11 cellular contexts compared by ENCODE assay signal in the genomic region with DNA sequence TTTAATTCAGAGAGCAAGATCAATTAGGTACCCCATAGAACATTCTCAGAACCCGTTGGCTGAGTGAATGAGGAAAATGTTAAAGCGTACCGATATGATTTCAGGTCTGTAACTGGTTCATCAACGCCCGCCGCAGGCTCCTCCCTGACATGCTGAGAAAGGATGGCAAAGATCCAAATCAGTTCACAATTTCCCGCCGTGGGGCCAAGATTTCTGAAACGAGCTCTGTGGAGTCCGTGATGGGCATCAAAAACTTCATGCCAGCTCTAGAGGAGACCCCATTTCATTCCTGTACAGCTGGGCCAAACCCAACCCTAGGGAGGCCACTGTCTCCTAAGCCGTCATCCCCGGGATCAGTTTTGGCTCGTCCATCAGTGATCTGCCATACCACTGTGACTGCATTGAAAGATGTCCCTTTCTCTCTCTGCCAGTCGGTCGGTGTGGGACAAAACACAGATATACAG. TPM values are rescaled to one million over a fixed set of nuclear protein-coding genes. Genes with fewer than 3 reads are reported as not detected.
DNase-seq lines count a peak whose midpoint lies in the region; ATAC-seq, FAIRE-seq and TF ChIP-seq lines count a peak whose summit lies in the region.
"Had no signal": no experiment of that assay in that cellular context is flagged by ENCODE, and none has a peak within 500 bp of the region (broad histone marks: within the 10 kb centered on the region; RNA-seq: fewer than 3 reads in every experiment).

No MANE protein-coding gene starts in this region.

- no peak overlapping the region for H3K4me3 Mint-ChIP-seq in activated CD4-positive, alpha-beta T cell treated with anti-CD3 and anti-CD28 coated beads for 36 hours
- no peak overlapping the region for H3K4me3 Mint-ChIP-seq in T-cell

- H3K79me2 ChIP-seq in smooth muscle cell (ENCODE audit: low read depth), result peaks cover 72% of the 10 kb centered on the region

- TF ChIP-seq CTCF in kidney (IDR thresholded peaks at IDR 0.05; ENCODE audit: borderline replicate concordance, extremely low read depth, insufficient read depth) (no peak), smooth muscle cell (IDR thresholded peaks at IDR 0.05; ENCODE audit: borderline replicate concordance, insufficient read depth, poor library complexity, severe bottlenecking) (no peak), testis (IDR thresholded peaks at IDR 0.05) (no peak)

- H3K4me2 ChIP-seq in smooth muscle cell, result no peak overlapping the region

- peaks cover 58% of the 10 kb centered on the region for H3F3A ChIP-seq in smooth muscle cell (ENCODE audit: low read depth)

- ATAC-seq in activated CD4-positive, alpha-beta T cell treated with anti-CD3 and anti-CD28 coated beads for 36 hours, result no peak
- no peak for ATAC-seq in T-cell (replicated peaks in 1 of 4)

- peaks cover 74% of the 10 kb centered on the region for H3K4me1 Mint-ChIP-seq in activated CD4-positive, alpha-beta T cell treated with anti-CD3 and anti-CD28 coated beads for 36 hours
- peaks cover 47 to 74% (median 72%) of the 10 kb centered on the region in 3 donors for H3K4me1 Mint-ChIP-seq in T-cell

- H3K36me3 ChIP-seq in kidney (ENCODE audit: control insufficient read depth in 1 of 2, insufficient read depth in 2 of 2, low read length in 2 of 2) (peaks cover 6 to 9% of the 10 kb centered on the region in 2 donors), smooth muscle cell (ENCODE audit: low read depth) (peaks cover 5% of the 10 kb centered on the region), testis (ENCODE audit: low read depth, missing control alignments) (no peaks in the 10 kb centered on the region)

- peaks cover 8% of the 10 kb centered on the region for H3K9me3 Mint-ChIP-seq in activated CD4-positive, alpha-beta T cell treated with anti-CD3 and anti-CD28 coated beads for 36 hours (ENCODE audit: low read depth)
- H3K9me3 Mint-ChIP-seq in T-cell, result peaks cover 0 to 14% (median 4%) of the 10 kb centered on the region in 3 donors

- no peak for DNase-seq in activated CD4-positive, alpha-beta T cell treated with anti-CD3 and anti-CD28 coated beads for 36 hours
- no peak for DNase-seq in activated CD4-positive, alpha-beta T cell treated with anti-CD3 and anti-CD28 coated beads, Interleukin-2, amount 50 U/mL, for 1 hour
- no peak for DNase-seq in T-cell
- peak; percentile 66 for DNase-seq in kidney
- no peak for DNase-seq in smooth muscle cell (lab: John Stamatoyannopoulos, UW; ENCODE audit: unreplicated experiment)
- DNase-seq in NOMO-1 treated with dmso at 0.1 percent for 144 hours (lab: John Stamatoyannopoulos, UW; ENCODE audit: unreplicated experiment), result no peak
- no peak for DNase-seq in testis
- DNase-seq in stimulated activated CD4-positive, alpha-beta T cell treated with anti-CD3 and anti-CD28 coated beads, Interleukin-15, amount 100 ng/mL, for 24 hours, result no peak
- DNase-seq: foreskin melanocyte, GM23248, retina had no signal

- peak overlapping the region; percentile 73 to 78 for H3K27ac ChIP-seq in kidney (ENCODE audit: low read depth in 2 of 2, low read length in 2 of 2)
- peak overlapping the region; percentile 99 for H3K27ac ChIP-seq in smooth muscle cell (ENCODE audit: low read depth)
- H3K27ac ChIP-seq in testis, result no peak overlapping the region

- CTCF ChIA-PET in activated CD4-positive, alpha-beta T cell treated with anti-CD3 and anti-CD28 coated beads for 36 hours (lab: Charles Lee), result interaction anchor here (0.8 to 3.6 kb wide), 6 partner anchors 10 to 209 kb away, joined by 3 to 17 read pairs (median 5); no protein-coding TSS in a partner anchor
- CTCF ChIA-PET in T-cell (lab: Charles Lee), result interaction anchor here (0.6 to 2.3 kb wide), 8 partner anchors 9 to 160 kb away, joined by 3 to 20 read pairs (median 4); no protein-coding TSS in a partner anchor

- POLR2A ChIA-PET in activated CD4-positive, alpha-beta T cell treated with anti-CD3 and anti-CD28 coated beads for 36 hours (lab: Charles Lee), result interaction anchor here (2.8 kb wide), 1 partner anchor 9 kb away, joined by 17 read pairs; no protein-coding TSS in a partner anchor
- POLR2A ChIA-PET in T-cell (lab: Charles Lee), result interaction anchor here (0.6 to 2.4 kb wide), 2 partner anchors 9 kb away, joined by 3 to 15 read pairs; no protein-coding TSS in a partner anchor

- peak overlapping the region; percentile 8 for H3K27ac Mint-ChIP-seq in activated CD4-positive, alpha-beta T cell treated with anti-CD3 and anti-CD28 coated beads for 36 hours
- peak overlapping the region; percentile 71 to 89 for H3K27ac Mint-ChIP-seq in T-cell

- intact Hi-C loops in activated CD4-positive, alpha-beta T cell treated with anti-CD3 and anti-CD28 coated beads for 36 hours (cut with DNase I, micrococcal nuclease), result no loop called here
- intact Hi-C loops in kidney (cut with DNase I), result loop anchor here (10.0 kb wide), 2 partner anchors 138 to 182 kb away; no protein-coding TSS in a partner anchor
- intact Hi-C loops in testis (cut with DNase I; ENCODE audit: low total_unique reads), result no loop called here

- H3K27me3 Mint-ChIP-seq in activated CD4-positive, alpha-beta T cell treated with anti-CD3 and anti-CD28 coated beads for 36 hours, result no peaks in the 10 kb centered on the region
- H3K27me3 Mint-ChIP-seq in T-cell, result no peaks in the 10 kb centered on the region

- H3K9ac ChIP-seq in kidney (ENCODE audit: low read length in 2 of 2) (peak overlapping the region in 1 of 2 donors; percentile 42), smooth muscle cell (ENCODE audit: low read depth) (no peak overlapping the region)
- H3K9ac ChIP-seq: GM23248 had no signal

- no peak for FAIRE-seq in kidney (lab: Jason Lieb, UNC)

- peak overlapping the region; percentile 50 to 94 for H3K4me3 ChIP-seq in kidney (ENCODE audit: low read length in 2 of 2)
- no peak overlapping the region for H3K4me3 ChIP-seq in smooth muscle cell
- no peak overlapping the region for H3K4me3 ChIP-seq in testis
- H3K4me3 ChIP-seq: GM23248 had no signal

- no peak overlapping the region for H2AFZ ChIP-seq in smooth muscle cell (ENCODE audit: low read depth)
- H2AFZ ChIP-seq: GM23248 had no signal

- H3K9me3 ChIP-seq in kidney (ENCODE audit: control insufficient read depth in 1 of 2, low read length in 2 of 2), result no peaks in the 10 kb centered on the region
- no peaks in the 10 kb centered on the region for H3K9me3 ChIP-seq in smooth muscle cell (replicated peaks; ENCODE audit: low read depth)
- H3K9me3 ChIP-seq in testis, result no peaks in the 10 kb centered on the region

- H3K4me1 ChIP-seq in kidney (ENCODE audit: control insufficient read depth in 1 of 2, insufficient read depth in 1 of 2, low read depth in 1 of 2, low read length in 2 of 2) (peaks cover 14 to 21% of the 10 kb centered on the region in 2 donors), smooth muscle cell (ENCODE audit: low read depth) (peaks cover 62% of the 10 kb centered on the region), testis (peaks cover 21% of the 10 kb centered on the region)

- TF ChIP-seq POLR2A in testis (IDR thresholded peaks at IDR 0.05), result no peak

- 87% methylated on average over 15 of the region's 15 CpGs for WGBS in smooth muscle cell (ENCODE audit: low lambda C conversion rate)
- WGBS in testis, 2 donors, result 85 to 86% methylated on average over 15 of the region's 15 CpGs

- H4K20me1 ChIP-seq in smooth muscle cell (ENCODE audit: low read depth), result peaks cover 69% of the 10 kb centered on the region

- peaks cover 63% of the 10 kb centered on the region for H3K36me3 Mint-ChIP-seq in activated CD4-positive, alpha-beta T cell treated with anti-CD3 and anti-CD28 coated beads for 36 hours (ENCODE audit: low read depth)
- H3K36me3 Mint-ChIP-seq in T-cell, result peaks cover 46% of the 10 kb centered on the region

- H3K27me3 ChIP-seq in smooth muscle cell (ENCODE audit: low read depth), result no peaks in the 10 kb centered on the region
- no peaks in the 10 kb centered on the region for H3K27me3 ChIP-seq in testis

RNA-seq across cellular contexts. Expression of gene TGIF1, which starts 7.3 kb away (rescaled TPM):
- 10 to 100 TPM; 42.7 to 46.3 TPM for total RNA-seq in activated CD4-positive, alpha-beta T cell treated with anti-CD3 and anti-CD28 coated beads for 36 hours
- 10 to 100 TPM; 40.5 to 90.5 (median 81.8) TPM for total RNA-seq in T-cell
- 93.8 TPM for total RNA-seq in kidney
- polyA plus RNA-seq in kidney (ENCODE audit: insufficient read depth, low read depth, low replicate concordance), result 38.5 TPM
- total RNA-seq in smooth muscle cell, result 143 and 165 TPM in 2 replicates
- polyA plus RNA-seq in smooth muscle cell, result 96.7 and 127 TPM in 2 replicates
- 100 to 1,000 TPM in 1 of 2 donors, 10 to 100 TPM in 1; 66.6 to 117 TPM for total RNA-seq in testis
- 56.1 TPM for polyA plus RNA-seq in testis (ENCODE audit: insufficient read depth, low read depth, low replicate concordance)

Comparison
In these comparisons a context has a peak if more than half of its experiments do, and no peak if none do; other contexts are left out.
1. H3K27ac ChIP-seq: peak in kidney (2 of 2) and smooth muscle cell (single experiment); none in testis (0 of 2).
2. H3K4me3 ChIP-seq: peak in kidney (2 of 2); none in smooth muscle cell (single experiment) and testis (0 of 2).